Comparison of ENCODE assay signal across 22 cellular contexts in genomic region chr22:34841321-34841901, GRCh38.
A peak's percentile ranks its signal among the peaks of the same experiment; 100 is the strongest.
DNase-seq lines count a peak whose midpoint lies in the region; ATAC-seq and TF ChIP-seq lines count a peak whose summit lies in the region.
"Had no signal": no experiment of that assay in that cellular context is flagged by ENCODE, and none has a peak within 500 bp of the region (broad histone marks: within the 10 kb centered on the region; RNA-seq: fewer than 3 reads in every experiment).

No MANE protein-coding gene starts in this region.

- H3K9ac ChIP-seq in ES-I3 (ENCODE audit: low read depth, low read length): peak overlapping the region; percentile 1; the same call in 1 of the 2 replicates

- no peaks in the 10 kb centered on the region for H3K36me3 ChIP-seq in ES-I3 (ENCODE audit: insufficient read depth, low read length)
- H3K36me3 ChIP-seq: heart right ventricle, left ventricle myocardium inferior, ovary had no signal

- ATAC-seq in HG02571 (IDR thresholded peaks at IDR 0.05; ENCODE audit: unreplicated experiment): no peak
- ATAC-seq in GM18519 (IDR thresholded peaks at IDR 0.05; ENCODE audit: low FRiP score, unreplicated experiment): no peak
- ATAC-seq: heart right ventricle; stimulated activated naive CD8-positive, alpha-beta T cell treated with anti-CD3 and anti-CD28 coated beads, Interleukin-15, amount 100 ng/mL, for 72 hours had no signal

- no peak overlapping the region for H3K4me3 Mint-ChIP-seq in nephron
- H3K4me3 Mint-ChIP-seq: CD4-positive, alpha-beta T cell; stimulated activated naive CD8-positive, alpha-beta T cell treated with anti-CD3 and anti-CD28 coated beads, Interleukin-15, amount 100 ng/mL, for 72 hours had no signal

- H3K9me3 Mint-ChIP-seq in nephron: peaks cover 4% of the 10 kb centered on the region

- DNase-seq in OCI-M1 (lab: John Stamatoyannopoulos, UW): peak; percentile 65
- peak; percentile 35 for DNase-seq in glomerular visceral epithelial cell (ENCODE audit: extremely low spot score)
- DNase-seq in HCEC 1CT: no peak
- no peak for DNase-seq in RPMI8226
- DNase-seq: activated T-cell treated with anti-CD3 and anti-CD28 coated beads for 4 hours; amygdala; CD4-positive, alpha-beta T cell; DMS79 treated with DMSO at 0.1 percent for 48 hours; heart right ventricle; KBM-7; left ventricle myocardium inferior; NCI-H1048; NCI-H2081; NCI-H526 treated with DMSO at 0.1 percent for 48 hours; ovary; PC-9; stimulated activated CD4-positive, alpha-beta T cell treated with anti-CD3 and anti-CD28 coated beads, Interleukin-2, amount 100 ng/mL, for 24 hours; stimulated activated naive CD8-positive, alpha-beta T cell treated with anti-CD3 and anti-CD28 coated beads, Interleukin-15, amount 100 ng/mL, for 72 hours had no signal

- H3K27ac Mint-ChIP-seq in nephron: peak overlapping the region; percentile 1 to 27 (median 10)
- H3K27ac Mint-ChIP-seq: CD4-positive, alpha-beta T cell had no signal

- H3K27me3 Mint-ChIP-seq in nephron (ENCODE audit: low read depth): peaks cover 20% of the 10 kb centered on the region

- peaks cover 21% of the 10 kb centered on the region for H3K4me1 ChIP-seq in ES-I3 (ENCODE audit: insufficient read depth, low read length)
- H3K4me1 ChIP-seq: left ventricle myocardium inferior had no signal

- peaks cover 29% of the 10 kb centered on the region for H3K4me1 Mint-ChIP-seq in nephron

- no peaks in the 10 kb centered on the region for H3K36me3 Mint-ChIP-seq in nephron (ENCODE audit: low read depth)

- peaks cover 16% of the 10 kb centered on the region for H3K9me3 ChIP-seq in ES-I3 (ENCODE audit: control insufficient read depth, insufficient read depth, low read length)
- H3K9me3 ChIP-seq: left ventricle myocardium inferior, ovary had no signal

- no peak for TF ChIP-seq CTCF in nephron (IDR thresholded peaks at IDR 0.05; ENCODE audit: unreplicated experiment in 3 of 3)

Comparison
In these comparisons a context has a peak if more than half of its experiments do, and no peak if none do; other contexts are left out.
1. DNase-seq: peak in OCI-M1 (single experiment) and glomerular visceral epithelial cell (single experiment); none in HCEC 1CT (single experiment) and RPMI8226 (single experiment).